Comparison of ENCODE assay signal across 12 cellular contexts in genomic region chr7:139798221-139798620, GRCh38. TPM values are rescaled to one million over a fixed set of nuclear protein-coding genes. Genes with fewer than 3 reads are reported as not detected.
DNase-seq lines count a peak whose midpoint lies in the region; ATAC-seq, FAIRE-seq and TF ChIP-seq lines count a peak whose summit lies in the region.
"Had no signal": no experiment of that assay in that cellular context is flagged by ENCODE, and none has a peak within 500 bp of the region (broad histone marks: within the 10 kb centered on the region; RNA-seq: fewer than 3 reads in every experiment).

No MANE protein-coding gene starts in this region.

- H3K36me3 ChIP-seq in GM12878 (ENCODE audit: control insufficient read depth in 2 of 2, insufficient read depth in 2 of 2, low read length in 1 of 2) = no peaks in the 10 kb centered on the region
- H3K36me3 ChIP-seq in transverse colon = no peaks in the 10 kb centered on the region
- no peaks in the 10 kb centered on the region for H3K36me3 ChIP-seq in adrenal gland (replicated peaks in 1 of 2)
- H3K36me3 ChIP-seq in MG63 = no peaks in the 10 kb centered on the region

- H3K9me3 ChIP-seq in GM12878 (replicated peaks; ENCODE audit: control insufficient read depth, insufficient read depth, low read length) (no peaks in the 10 kb centered on the region; the same call in 2 of the 3 replicates), transverse colon (no peaks in the 10 kb centered on the region), adrenal gland (replicated peaks in 1 of 3) (no peaks in the 10 kb centered on the region), MG63 (no peaks in the 10 kb centered on the region; the same call in 1 of the 2 replicates)

- intact Hi-C loops in GM12878 (cut with micrococcal nuclease; ENCODE audit: unreplicated experiment) (no loop called here), transverse colon (cut with DNase I; ENCODE audit: low total_unique reads) (no loop called here), adrenal gland (cut with DNase I) (no loop called here)

- RAD21 ChIA-PET in GM12878 (lab: Charles Lee; ENCODE audit: unreplicated experiment) = interaction anchor here (0.6 to 1.3 kb wide), 2 partner anchors 152 to 308 kb away, joined by 3 to 6 read pairs; no protein-coding TSS in a partner anchor

- TF ChIP-seq EP300 in GM12878 (IDR thresholded peaks at IDR 0.05; ENCODE audit: borderline replicate concordance in 1 of 2, control insufficient read depth in 1 of 2, low read depth in 2 of 2, low read length in 2 of 2) (0 out of 4 replicates have a peak, but pooled peaks of 1 of the 2 experiments have one; percentile 18), transverse colon (IDR thresholded peaks at IDR 0.05; ENCODE audit: low read depth) (no peak)

- TF ChIP-seq POLR2A in GM12878 (IDR thresholded peaks at IDR 0.05; ENCODE audit: low read depth, low read length) = no peak
- no peak for TF ChIP-seq POLR2A in transverse colon (IDR thresholded peaks at IDR 0.05)
- TF ChIP-seq POLR2A in adrenal gland (IDR thresholded peaks at IDR 0.05) = no peak

- peaks cover 20% of the 10 kb centered on the region for H3K4me1 ChIP-seq in GM12878 (ENCODE audit: control insufficient read depth, insufficient read depth, low read length)
- H3K4me1 ChIP-seq in transverse colon = peaks cover 0 to 8% (median 0%) of the 10 kb centered on the region in 4 donors
- H3K4me1 ChIP-seq in adrenal gland (replicated peaks in 1 of 2) = peaks cover 4 to 17% of the 10 kb centered on the region in 2 donors

- H4K20me1 ChIP-seq in GM12878 (ENCODE audit: control insufficient read depth, insufficient read depth) = no peaks in the 10 kb centered on the region

- BruUV-seq in GM12878 (replicated peaks; lab: Mats Ljungman, UMichigan) = no TSS peak

- H3K27ac ChIP-seq in GM12878 (ENCODE audit: control insufficient read depth, insufficient read depth) (no peak overlapping the region), transverse colon (no peak overlapping the region), adrenal gland (no peak overlapping the region)

- peak overlapping the region; percentile 26 for H3K4me2 ChIP-seq in GM12878 (ENCODE audit: control insufficient read depth, insufficient read depth)

- H3K79me2 ChIP-seq in GM12878 (ENCODE audit: control insufficient read depth, insufficient read depth, low read length) = no peaks in the 10 kb centered on the region

- ATAC-seq in HG02884 (IDR thresholded peaks at IDR 0.05; ENCODE audit: unreplicated experiment) = peak; percentile 74
- peak; percentile 84 for ATAC-seq in GM12878
- ATAC-seq in GM19455 (IDR thresholded peaks at IDR 0.05; ENCODE audit: unreplicated experiment) = no peak

- TF ChIP-seq CTCF in GM12878 (IDR thresholded peaks at IDR 0.05 in 2 of 3, conservative IDR thresholded peaks at IDR 0.05 in 1 of 3; ENCODE audit: control insufficient read depth in 2 of 3, extremely low read depth in 1 of 3, insufficient read depth in 1 of 3, low read depth in 3 of 3, low read length in 3 of 3) = no peak
- no peak for TF ChIP-seq CTCF in transverse colon (IDR thresholded peaks at IDR 0.05)
- TF ChIP-seq CTCF in adrenal gland (IDR thresholded peaks at IDR 0.05) = no peak

- no peaks in the 10 kb centered on the region for H3K27me3 ChIP-seq in GM12878 (replicated peaks in 1 of 2; ENCODE audit: control insufficient read depth in 2 of 2, insufficient read depth in 2 of 2, low read length in 1 of 2)
- no peaks in the 10 kb centered on the region for H3K27me3 ChIP-seq in transverse colon
- H3K27me3 ChIP-seq in adrenal gland = no peaks in the 10 kb centered on the region
- no peaks in the 10 kb centered on the region for H3K27me3 ChIP-seq in MG63

- peak overlapping the region; percentile 53 for H2AFZ ChIP-seq in GM12878 (ENCODE audit: control insufficient read depth, low read depth, low read length)

- no peak overlapping the region for H3K4me3 ChIP-seq in GM12878
- no peak overlapping the region for H3K4me3 ChIP-seq in transverse colon
- H3K4me3 ChIP-seq in adrenal gland = peak overlapping the region in 1 of 4 donors; percentile 17
- no peak overlapping the region for H3K4me3 ChIP-seq in MG63

- in situ Hi-C loops in GM12878 (cut with MboI) = no loop called here
- in situ Hi-C loops in transverse colon (cut with MboI; ENCODE audit: low pct_ligation_motif_present in 1 of 4, low pct_unique_long_range_greater_than_20kb in 1 of 4, low sequenced_read_pairs in 3 of 4) = no loop called here

- POLR2A ChIA-PET in GM12878 (lab: Charles Lee) = interaction anchor here (1.4 kb wide), 1 partner anchor 15 kb away, joined by 4 read pairs; no protein-coding TSS in a partner anchor

- CTCF ChIA-PET in GM12878 (lab: Yijun Ruan, JAX) = no interaction called here

- H3K9ac ChIP-seq in GM12878 (ENCODE audit: control insufficient read depth, insufficient read depth, low read length) = no peak overlapping the region

- no peak for TF ChIP-seq RAD21 in GM12878 (IDR thresholded peaks at IDR 0.05; ENCODE audit: insufficient read depth, low read depth, low read length)

- SMC1A ChIA-PET in GM12878 (lab: Charles Lee; ENCODE audit: uncharacterized antibody, unreplicated experiment) = interaction anchor here (0.7 to 1.4 kb wide), 4 partner anchors 20 to 156 kb away, joined by 3 to 4 read pairs (median 4); no protein-coding TSS in a partner anchor

- peak; percentile 5 for DNase-seq in activated CD8-positive, alpha-beta memory T cell treated with anti-CD3 and anti-CD28 coated beads for 24 hours
- DNase-seq in activated CD8-positive, alpha-beta memory T cell treated with anti-CD3 and anti-CD28 coated beads, Interleukin-2, amount 50 U/mL, for 48 hours = no peak
- peak; percentile 39 for DNase-seq in GM12878 (ENCODE audit: low read depth, low spot score)
- peak; percentile 62 for DNase-seq in transverse colon
- no peak for DNase-seq in adrenal gland
- DNase-seq in MG63 = no peak
- DNase-seq: activated CD4-positive, alpha-beta T cell treated with anti-CD3 and anti-CD28 coated beads, Interleukin-2, amount 50 U/mL, for 4 hours; amniotic stem cell; NCI-H1092 treated with DMSO at 0.1 percent for 48 hours; SHP77 had no signal

- FAIRE-seq in GM12878 (lab: Jason Lieb, UNC) = peak; percentile 95

- 4% methylated on average over 9 of the region's 10 CpGs for WGBS in GM12878 (ENCODE audit: insufficient coverage, insufficient replicate concordance, low lambda C conversion rate, missing lambda C conversion rate)
- WGBS in transverse colon (ENCODE audit: low coverage in 1 of 2), 2 donors = 26 to 28% methylated on average over 10 of the region's 10 CpGs
- 27 to 36% (median 30%) methylated on average over 10 of the region's 10 CpGs for WGBS in adrenal gland, 4 donors

TF ChIP-seq in GM12878, 131 proteins besides CTCF, POLR2A, EP300 and RAD21 (continues in another document):
- TF ChIP-seq ETV6 (conservative IDR thresholded peaks at IDR 0.05 in 1 of 2, IDR thresholded peaks at IDR 0.05 in 1 of 2; ENCODE audit: borderline replicate concordance in 1 of 2, low read depth in 1 of 2) = 0 out of 4 replicates have a peak, but pooled peaks of 1 of the 2 experiments have one; percentile 27

RNA-seq across cellular contexts. Expression of gene HIPK2, which starts 20.4 kb away (rescaled TPM):
- 89.2 and 94.9 TPM in 2 replicates for total RNA-seq in GM12878 (2013; cell fraction: nucleolus; rRNA removed)
- total RNA-seq in GM12878 (2014; rRNA removed) (8.5 and 9.4 TPM in 2 replicates), GM12878 (2014; rRNA removed; fragmentation: Illumina TruSeq; extraction: Trizol) (8.8 and 9.0 TPM in 2 replicates), GM12878 (2021) (36.5 and 39.0 TPM in 2 replicates), transverse colon (10 to 100 TPM; 27.3 to 40.3 (median 33.6) TPM), adrenal gland (10 to 100 TPM; 36.3 to 82.4 (median 64.2) TPM)
- polyA plus RNA-seq in GM12878 (2011; ENCODE audit: low read depth) = 15.1 TPM
- polyA plus RNA-seq in GM12878 (2011; rRNA removed) (7.1 and 11.2 TPM in 2 replicates), GM12878 (2014; fragmentation: Illumina TruSeq; extraction: Trizol) (15.9 and 17.3 TPM in 2 replicates), GM12878 (2014; fragmentation: Nextera tagmentation; extraction: Ambion mirVana) (1 to 10 TPM; 1.7 to 3.3 TPM), GM12878 (2014; rRNA removed) (11.3 and 14.2 TPM in 2 replicates), GM12878 (2016; fragmentation: Nextera tagmentation; extraction: Ambion mirVana) (1 to 10 TPM; 9.1 to 9.3 TPM), adrenal gland (10 to 100 TPM in 2 of 3 donors, 1 to 10 TPM in 1; 4.7 to 20.8 (median 14.7) TPM)
- 9.9 and 12.4 TPM in 2 replicates for polyA plus RNA-seq in GM12878 (2011; cell fraction: cytosol; rRNA removed)
- polyA plus RNA-seq in GM12878 (2011; cell fraction: nucleus; rRNA removed) = 21.7 and 25.1 TPM in 2 replicates
- polyA plus RNA-seq in GM12878 (2012) = 16.0 and 23.3 TPM in 2 replicates
- 38.7 and 52.6 TPM in 2 replicates for polyA minus RNA-seq in GM12878 (2011; rRNA and poly(A)+ RNA removed)
- 19.0 and 20.1 TPM in 2 replicates for polyA minus RNA-seq in GM12878 (2011; cell fraction: cytosol; rRNA and poly(A)+ RNA removed)
- 16.2 and 32.7 TPM in 2 replicates for polyA minus RNA-seq in GM12878 (2011; cell fraction: nucleus; rRNA and poly(A)+ RNA removed)
- 1.5 and 2.0 TPM in 2 replicates for total RNA-seq in MG63 (2014; rRNA removed; shearing (Covaris generic); ENCODE audit: low replicate concordance)

RNA-seq across cellular contexts. Expression of gene TBXAS1, which starts 30.8 kb away (rescaled TPM):
- 57.2 and 58.6 TPM in 2 replicates for total RNA-seq in GM12878 (2013; cell fraction: nucleolus; rRNA removed)
- 32.5 and 32.7 TPM in 2 replicates for total RNA-seq in GM12878 (2014; rRNA removed)
- 20.0 and 20.4 TPM in 2 replicates for total RNA-seq in GM12878 (2014; rRNA removed; fragmentation: Illumina TruSeq; extraction: Trizol)
- total RNA-seq in GM12878 (2021) = 20.0 and 20.7 TPM in 2 replicates
- 12.6 TPM for polyA plus RNA-seq in GM12878 (2011; ENCODE audit: low read depth)
- polyA plus RNA-seq in GM12878 (2011; rRNA removed) = 1.4 and 1.5 TPM in 2 replicates
- 0.69 and 1.4 TPM in 2 replicates for polyA plus RNA-seq in GM12878 (2011; cell fraction: cytosol; rRNA removed)
- 1.6 and 1.8 TPM in 2 replicates for polyA plus RNA-seq in GM12878 (2011; cell fraction: nucleus; rRNA removed)
- 12.1 and 20.6 TPM in 2 replicates for polyA plus RNA-seq in GM12878 (2012)
- polyA plus RNA-seq in GM12878 (2014; fragmentation: Illumina TruSeq; extraction: Trizol) = 22.8 and 35.4 TPM in 2 replicates
- polyA plus RNA-seq in GM12878 (2014; fragmentation: Nextera tagmentation; extraction: Ambion mirVana) = 1 to 10 TPM; 6.8 to 8.3 TPM
- 21.6 and 22.0 TPM in 2 replicates for polyA plus RNA-seq in GM12878 (2014; rRNA removed)
- polyA plus RNA-seq in GM12878 (2016; fragmentation: Nextera tagmentation; extraction: Ambion mirVana) = 10 to 100 TPM; 12.0 to 12.2 TPM
- 0.62 TPM in 1 of 2 replicates, not detected in the other for polyA minus RNA-seq in GM12878 (2011; rRNA and poly(A)+ RNA removed)
- not detected in 2 replicates for polyA minus RNA-seq in GM12878 (2011; cell fraction: cytosol; rRNA and poly(A)+ RNA removed)
- 0.24 TPM in 1 of 2 replicates, not detected in the other for polyA minus RNA-seq in GM12878 (2011; cell fraction: nucleus; rRNA and poly(A)+ RNA removed)
- 10 to 100 TPM in 3 of 4 donors, 1 to 10 TPM in 1; 9.0 to 22.2 (median 14.6) TPM for total RNA-seq in transverse colon
- total RNA-seq in adrenal gland = 10 to 100 TPM; 15.3 to 87.0 (median 32.3) TPM
- polyA plus RNA-seq in adrenal gland = 10 to 100 TPM in 2 of 3 donors, 1 to 10 TPM in 1; 9.0 to 12.8 (median 10.5) TPM
- total RNA-seq in MG63 (2014; rRNA removed; shearing (Covaris generic); ENCODE audit: low replicate concordance) = 0.56 TPM in 1 of 2 replicates, not detected in the other

Comparison
In these comparisons a context has a peak if more than half of its experiments do, and no peak if none do; other contexts are left out.
1. DNase-seq: peak in activated CD8-positive, alpha-beta memory T cell treated with anti-CD3 and anti-CD28 coated beads for 24 hours (single experiment), GM12878 (single experiment) and transverse colon (single experiment); none in activated CD8-positive, alpha-beta memory T cell treated with anti-CD3 and anti-CD28 coated beads, Interleukin-2, amount 50 U/mL, for 48 hours (single experiment), adrenal gland (0 of 7) and MG63 (single experiment).